In genomic region chr4:7128651-7129050, GRCh38 we compare ENCODE assay signal across 30 cellular contexts.
"Had no signal": no experiment of that assay in that cellular context is flagged by ENCODE, and none has a peak within 500 bp of the region (broad histone marks: within the 10 kb centered on the region; RNA-seq: fewer than 3 reads in every experiment).

No MANE protein-coding gene starts in this region.

- ATAC-seq: activated CD8-positive, alpha-beta memory T cell treated with anti-CD3 and anti-CD28 coated beads, Interleukin-2, amount 10 ng/mL, durations not matched to agents 7 days and 5 days; activated naive CD8-positive, alpha-beta T cell treated with anti-CD3 and anti-CD28 coated beads, Interleukin-2, amount 50 U/mL, for 24 hours had no signal

- DNase-seq: activated CD4-positive, alpha-beta memory T cell treated with anti-CD3 and anti-CD28 coated beads, Interleukin-2, amount 10 ng/mL, durations not matched to agents 7 days and 5 days; activated CD4-positive, alpha-beta T cell treated with anti-CD3 and anti-CD28 coated beads for 1 hour; activated CD4-positive, alpha-beta T cell treated with anti-CD3 and anti-CD28 coated beads for 48 hours; activated CD4-positive, CD25-positive, alpha-beta regulatory T cell; activated CD8-positive, alpha-beta memory T cell treated with anti-CD3 and anti-CD28 coated beads for 24 hours; activated CD8-positive, alpha-beta memory T cell treated with anti-CD3 and anti-CD28 coated beads, Interleukin-2, amount 10 ng/mL, durations not matched to agents 7 days and 5 days; activated CD8-positive, alpha-beta memory T cell treated with anti-CD3 and anti-CD28 coated beads, Interleukin-2, amount 50 U/mL, for 48 hours; activated effector memory CD4-positive, alpha-beta T cell treated with Interleukin-2 at 50 U/mL for 16 hours; activated naive CD4-positive, alpha-beta T cell treated with anti-CD3 and anti-CD28 coated beads, Interleukin-2, amount 10 ng/mL, durations not matched to agents 7 days and 5 days; activated naive CD8-positive, alpha-beta T cell treated with anti-CD3 and anti-CD28 coated beads, Interleukin-2, amount 50 U/mL, for 24 hours; activated T-cell treated with anti-CD3 and anti-CD28 coated beads, Interleukin-2, amount 50 U/mL, for 48 hours; anterior cingulate cortex; Kasumi-1; KG1; MG63; NCI-H1048; NCI-H1417; NCI-H146; NCI-H187; NCI-H2081 treated with DMSO at 0.1 percent for 48 hours; NCI-H226; NCI-H446 treated with DMSO at 0.1 percent for 48 hours; NCI-H524; PC-9; Right ventricle myocardium superior; T1000; WERI-Rb-1 had no signal

- H3K27ac ChIP-seq: cardiac muscle cell, PC-9, RWPE1, WERI-Rb-1 had no signal

- FAIRE-seq: RCC 7860 had no signal

- H3K27me3 ChIP-seq: cardiac muscle cell, MG63 had no signal

- H3K4me3 ChIP-seq: cardiac muscle cell, MG63, PC-9 had no signal

- H3K36me3 ChIP-seq: cardiac muscle cell, MG63, WERI-Rb-1 had no signal
